ENCODE assay signal across 16 cellular contexts in the genomic region with DNA sequence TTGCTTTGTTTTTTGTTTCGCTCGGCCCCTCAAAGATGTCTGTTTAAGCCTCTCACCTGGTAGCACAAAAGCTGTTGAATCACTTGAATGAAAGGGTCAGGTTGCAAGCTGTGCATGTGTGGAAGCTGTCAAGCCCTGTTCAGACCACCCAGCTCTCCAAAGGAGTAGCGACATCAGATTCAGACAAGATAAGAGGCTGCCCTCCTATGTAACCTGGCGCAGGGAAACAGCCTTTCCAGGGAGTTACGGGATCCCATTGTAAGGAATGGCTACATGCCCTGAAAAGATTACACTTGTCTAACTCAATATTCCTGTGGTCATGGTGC. TPM values are rescaled to one million over a fixed set of nuclear protein-coding genes. Genes with fewer than 3 reads are reported as not detected.
A peak's percentile ranks its signal among the peaks of the same experiment; 100 is the strongest.
DNase-seq lines count a peak whose midpoint lies in the region; ATAC-seq and TF ChIP-seq lines count a peak whose summit lies in the region.
"Had no signal": no experiment of that assay in that cellular context is flagged by ENCODE, and none has a peak within 500 bp of the region (broad histone marks: within the 10 kb centered on the region; RNA-seq: fewer than 3 reads in every experiment).

No MANE protein-coding gene starts in this region.

- 75 to 83% methylated on average over 5 of the region's 5 CpGs for WGBS in sigmoid colon, 2 donors

- DNase-seq in NCI-H2171 treated with DMSO at 0.1 percent for 48 hours (lab: John Stamatoyannopoulos, UW) = peak; percentile 14
- no peak for DNase-seq in NCI-H2171 (lab: John Stamatoyannopoulos, UW)
- DNase-seq in NCI-H2227 (lab: John Stamatoyannopoulos, UW; ENCODE audit: unreplicated experiment) = peak; percentile 53
- DNase-seq in sigmoid colon = no peak
- DNase-seq in chondrocyte (ENCODE audit: low spot score) = no peak
- DNase-seq: activated CD4-positive, CD25-positive, alpha-beta regulatory T cell; DND-41; effector CD4-positive, alpha-beta T cell; MM.1S; NCI-H226; PC-9; stomach had no signal

- no peak for TF ChIP-seq POLR2A in sigmoid colon (IDR thresholded peaks at IDR 0.05)

- no peaks in the 10 kb centered on the region for H3K9me3 Mint-ChIP-seq in chondrocyte (ENCODE audit: low read depth)

- no peak overlapping the region for H3K27ac ChIP-seq in iPS-18a (ENCODE audit: low read length)
- H3K27ac ChIP-seq in sigmoid colon = peak overlapping the region in 3 of 4 donors; percentile 71 to 87 (median 76)
- H3K27ac ChIP-seq: C4-2B, PC-9 had no signal

- no peak overlapping the region for H3K4me3 Mint-ChIP-seq in chondrocyte (ENCODE audit: unreplicated experiment)

- H3K4me1 Mint-ChIP-seq in chondrocyte (ENCODE audit: low read depth) = peaks cover 18% of the 10 kb centered on the region

- H3K9me3 ChIP-seq in iPS-18a (ENCODE audit: control insufficient read depth, low read depth, low read length) = no peaks in the 10 kb centered on the region
- no peaks in the 10 kb centered on the region for H3K9me3 ChIP-seq in sigmoid colon
- H3K9me3 ChIP-seq: stomach had no signal

- H3K27ac Mint-ChIP-seq in chondrocyte (ENCODE audit: unreplicated experiment) = no peak overlapping the region

- H3K36me3 ChIP-seq in iPS-18a (ENCODE audit: control insufficient read depth, low read depth, low read length) (no peaks in the 10 kb centered on the region), sigmoid colon (no peaks in the 10 kb centered on the region)
- H3K36me3 ChIP-seq: stomach had no signal

- no peak for TF ChIP-seq EP300 in sigmoid colon (IDR thresholded peaks at IDR 0.05)

- H3K4me3 ChIP-seq in iPS-18a (ENCODE audit: low read length) (peak overlapping the region; percentile 1), sigmoid colon (peak overlapping the region in 3 of 4 donors; percentile 40 to 54 (median 44))
- H3K4me3 ChIP-seq: PC-9, stomach had no signal

- no peaks in the 10 kb centered on the region for H3K27me3 ChIP-seq in iPS-18a (ENCODE audit: control insufficient read depth, insufficient read depth, low read length)
- H3K27me3 ChIP-seq in sigmoid colon = no peaks in the 10 kb centered on the region
- H3K27me3 ChIP-seq: stomach had no signal

- H3K4me1 ChIP-seq in iPS-18a (ENCODE audit: control insufficient read depth, low read depth, low read length) = peaks cover 49% of the 10 kb centered on the region
- H3K4me1 ChIP-seq in sigmoid colon = peaks cover 0 to 71% (median 46%) of the 10 kb centered on the region in 4 donors

- intact Hi-C loops in sigmoid colon (cut with DNase I) = loop anchor here (5.0 kb wide), 1 partner anchor 40 kb away; no protein-coding TSS in a partner anchor

- H3K36me3 Mint-ChIP-seq in chondrocyte (ENCODE audit: low read depth) = no peaks in the 10 kb centered on the region

- ATAC-seq in GM21381 (IDR thresholded peaks at IDR 0.05; ENCODE audit: unreplicated experiment) = no peak
- ATAC-seq in HG02642 (IDR thresholded peaks at IDR 0.05; ENCODE audit: poor library complexity, unreplicated experiment) = no peak

- no peak overlapping the region for H3K9ac ChIP-seq in iPS-18a (ENCODE audit: low read length)

- no peak for TF ChIP-seq CTCF in sigmoid colon (IDR thresholded peaks at IDR 0.05)
- no peak for TF ChIP-seq CTCF in chondrocyte (IDR thresholded peaks at IDR 0.05)

- no peaks in the 10 kb centered on the region for H3K27me3 Mint-ChIP-seq in chondrocyte (ENCODE audit: low read depth)

RNA-seq across cellular contexts. Expression of a gene that starts 2.9 kb away (rescaled TPM):
- total RNA-seq in sigmoid colon (10 to 100 TPM; 10.6 to 45.1 (median 16.6) TPM), chondrocyte (1.7 to 3.6 TPM (median 2.2 TPM) in 3 replicates)
- 1 to 10 TPM in 1 of 3 donors, under 1 TPM in 1, not detected in 1; 0.96 to 1.2 TPM for polyA plus RNA-seq in sigmoid colon

Comparison
In these comparisons a context has a peak if more than half of its experiments do, and no peak if none do; other contexts are left out.
1. DNase-seq: peak in NCI-H2171 treated with DMSO at 0.1 percent for 48 hours (single experiment) and NCI-H2227 (single experiment); none in NCI-H2171 (single experiment), sigmoid colon (single experiment) and chondrocyte (single experiment).